ENCODE assay signal across 20 cellular contexts in genomic region chr5:112308608-112309007, GRCh38.
"Had no signal": no experiment of that assay in that cellular context is flagged by ENCODE, and none has a peak within 500 bp of the region (broad histone marks: within the 10 kb centered on the region; RNA-seq: fewer than 3 reads in every experiment).

No MANE protein-coding gene starts in this region.

- DNase-seq: colonic mucosa; effector CD8-positive, alpha-beta T cell; endodermal cell; left ventricle myocardium superior; lower lobe of right lung; naive thymus-derived CD8-positive, alpha-beta T cell; nephron progenitor cell; nucleus accumbens; psoas muscle; right cardiac atrium; sigmoid colon; stimulated activated CD4-positive, alpha-beta T cell treated with anti-CD3 and anti-CD28 coated beads, Interleukin-2, amount 100 ng/mL, for 24 hours; stimulated activated CD4-positive, alpha-beta T cell treated with anti-CD3 and anti-CD28 coated beads, Interleukin-4, amount 100 ng/mL, for 24 hours; stimulated activated naive CD4-positive, alpha-beta T cell treated with Interleukin-2 at 50 U/mL for 16 hours; stomach; thyroid gland; trophoblast cell had no signal

- H3K27me3 ChIP-seq: colonic mucosa, sigmoid colon, stomach, thyroid gland had no signal

- H3K36me3 ChIP-seq: colonic mucosa, lower lobe of right lung, sigmoid colon, stomach, thyroid gland had no signal

- H3K27ac ChIP-seq: colonic mucosa, epithelial cell of prostate, lower lobe of right lung, psoas muscle, sigmoid colon, stomach, thyroid gland had no signal

- H3K9me3 ChIP-seq: colonic mucosa, lower lobe of right lung, psoas muscle, sigmoid colon, stomach, thyroid gland had no signal

- H3K4me1 ChIP-seq: colonic mucosa, sigmoid colon, stomach, thyroid gland had no signal

- ATAC-seq: esophagus mucosa; left ventricle myocardium superior; lower lobe of right lung; naive thymus-derived CD8-positive, alpha-beta T cell; psoas muscle; right cardiac atrium; stimulated activated effector memory CD8-positive, alpha-beta T cell treated with anti-CD3 and anti-CD28 coated beads, Interleukin-12 subunit alpha, Interleukin-12 subunit beta, amount 100 ng/mL, for 72 hours had no signal

- H3K4me3 ChIP-seq: colonic mucosa, lower lobe of right lung, psoas muscle, sigmoid colon, stomach, thyroid gland had no signal
